Comparison of ENCODE assay signal across 8 cellular contexts in genomic region chr1:204685236-204686006, GRCh38. TPM values are rescaled to one million over a fixed set of nuclear protein-coding genes. Genes with fewer than 3 reads are reported as not detected.
A peak's percentile ranks its signal among the peaks of the same experiment; 100 is the strongest.
DNase-seq lines count a peak whose midpoint lies in the region; TF ChIP-seq lines count a peak whose summit lies in the region.

TSS of gene LRRN2 (minus strand) at chr1:204685738. CDS start at chr1:204619992, 65,746 bp downstream.

- DNase-seq in GM03348 (ENCODE audit: low spot score) = peak; percentile 50
- no peak for DNase-seq in NT2/D1 (ENCODE audit: low read depth, low spot score)
- DNase-seq in fibroblast of the aortic adventitia (ENCODE audit: low read depth) = no peak
- peak; percentile 86 for DNase-seq in osteoblast (ENCODE audit: insufficient read length, low spot score, missing footprints)
- DNase-seq in NCI-H2107 treated with DMSO at 0.1 percent for 48 hours (lab: John Stamatoyannopoulos, UW; ENCODE audit: unreplicated experiment) = no peak
- DNase-seq in SIG-M5 (lab: John Stamatoyannopoulos, UW) = no peak
- no peak for DNase-seq in ACHN
- DNase-seq in SIG-M5 treated with dmso at 0.1 percent for 504 hours (lab: John Stamatoyannopoulos, UW; ENCODE audit: unreplicated experiment) = no peak

- no peak within 1 kb of the TSS for H3K27ac ChIP-seq in osteoblast (ENCODE audit: low read depth, low read length)

- H3K79me2 ChIP-seq in osteoblast (ENCODE audit: insufficient read depth, low read length) = no peaks in the 10 kb centered on the region

- no peak for TF ChIP-seq CTCF in fibroblast of the aortic adventitia (IDR thresholded peaks at IDR 0.05; ENCODE audit: insufficient read depth, low read length)
- no peak for TF ChIP-seq CTCF in osteoblast (IDR thresholded peaks at IDR 0.05; ENCODE audit: extremely low read depth, low read depth, low read length)

- H3K27me3 ChIP-seq in NT2/D1 (ENCODE audit: insufficient read depth, insufficient read length) (peaks cover 46% of the 10 kb centered on the region), osteoblast (ENCODE audit: insufficient read depth, low read length) (peaks cover 66% of the 10 kb centered on the region)

- peak within 1 kb of the TSS; percentile 88 for H3K9ac ChIP-seq in NT2/D1 (ENCODE audit: insufficient read length, low read depth)

- no peaks in the 10 kb centered on the region for H4K20me1 ChIP-seq in osteoblast (ENCODE audit: insufficient read depth, low read length)

- H3K4me1 ChIP-seq in NT2/D1 (ENCODE audit: insufficient read depth, insufficient read length) = peaks cover 11% of the 10 kb centered on the region
- no peaks in the 10 kb centered on the region for H3K4me1 ChIP-seq in osteoblast (ENCODE audit: insufficient read depth, low read length)

- no peak within 1 kb of the TSS for H3K4me2 ChIP-seq in osteoblast (ENCODE audit: insufficient read depth, low read length)

- in situ Hi-C loops in ACHN (cut with HindIII; ENCODE audit: low pct_ligation_motif_present, low pct_unique_long_range_greater_than_20kb, low sequenced_read_pairs) = no loop called here

- no peak within 1 kb of the TSS for H2AFZ ChIP-seq in osteoblast (ENCODE audit: low read length)

- H3K9me3 ChIP-seq in NT2/D1 (ENCODE audit: insufficient read depth, low read length) (no peaks in the 10 kb centered on the region), osteoblast (ENCODE audit: low read depth, low read length) (no peaks in the 10 kb centered on the region)

- H3K4me3 ChIP-seq in NT2/D1 (ENCODE audit: insufficient read length, low read depth) (peak within 1 kb of the TSS; percentile 80), fibroblast of the aortic adventitia (ENCODE audit: low read depth, low read length) (peak within 1 kb of the TSS; percentile 17), osteoblast (ENCODE audit: insufficient read depth, low read length) (no peak within 1 kb of the TSS)

- H3K36me3 ChIP-seq in NT2/D1 (ENCODE audit: insufficient read depth, insufficient read length, low read length) (peaks cover 19% of the 10 kb centered on the region), osteoblast (ENCODE audit: insufficient read depth, low read length) (no peaks in the 10 kb centered on the region)

RNA-seq across cellular contexts. Expression of gene LRRN2, which starts in this region (rescaled TPM):
- total RNA-seq in fibroblast of the aortic adventitia (ENCODE audit: low replicate concordance) (1.4 TPM in 1 of 2 replicates, not detected in the other), osteoblast (under 0.01 TPM in 1 of 2 replicates, not detected in the other)

Comparison
In these comparisons a context has a peak if more than half of its experiments do, and no peak if none do; other contexts are left out.
1. Peak in DNase-seq in osteoblast; RNA of the gene not detected or under 1 TPM.